In the genomic region with DNA sequence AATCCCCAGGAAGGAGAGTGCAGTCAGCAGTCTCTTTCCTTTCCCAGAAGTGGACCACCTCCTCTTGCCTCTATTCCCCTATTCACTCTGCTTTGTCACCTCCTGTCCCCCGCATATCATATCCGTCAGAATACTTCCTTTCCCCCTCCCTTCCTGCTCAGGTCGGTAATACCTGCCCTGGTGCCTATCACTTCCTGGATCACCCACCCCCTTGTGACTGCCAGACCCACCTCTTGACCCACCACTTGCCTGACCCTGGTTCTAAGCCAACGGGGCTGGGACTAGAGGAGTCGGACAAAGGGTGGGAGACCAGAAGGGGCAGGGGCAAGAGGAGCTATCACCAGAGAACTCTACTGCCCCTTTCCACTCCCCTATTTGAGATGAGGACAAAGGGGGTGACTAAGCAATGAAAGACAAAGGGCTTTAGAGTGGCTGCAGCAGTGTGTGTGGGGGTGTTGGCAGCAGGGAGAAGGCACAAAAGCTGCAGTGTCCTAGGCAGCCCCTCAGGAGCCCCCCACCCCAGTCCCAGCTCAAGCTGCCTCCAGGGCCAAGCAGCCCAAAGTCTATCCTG, we compare ENCODE assay signal across 9 cellular contexts. TPM values are rescaled to one million over a fixed set of nuclear protein-coding genes. Genes with fewer than 3 reads are reported as not detected.
DNase-seq lines count a peak whose midpoint lies in the region; ATAC-seq and TF ChIP-seq lines count a peak whose summit lies in the region.
"Had no signal": no experiment of that assay in that cellular context is flagged by ENCODE, and none has a peak within 500 bp of the region (broad histone marks: within the 10 kb centered on the region; RNA-seq: fewer than 3 reads in every experiment).

No MANE protein-coding gene starts in this region.

- ATAC-seq in DND-41 (ENCODE audit: insufficient read depth, low read depth) (no peak), right cardiac atrium (no peak), GM19324 (IDR thresholded peaks at IDR 0.05; ENCODE audit: low FRiP score, unreplicated experiment) (no peak), HG03196 (IDR thresholded peaks at IDR 0.05; ENCODE audit: unreplicated experiment) (no peak)

- peaks cover 3% of the 10 kb centered on the region for H3K27me3 Mint-ChIP-seq in progenitor cell of endocrine pancreas

- H3K27me3 ChIP-seq in DND-41 (ENCODE audit: insufficient read depth, low read length, poor library complexity) (no peaks in the 10 kb centered on the region), right cardiac atrium (ENCODE audit: control insufficient read depth, insufficient read depth) (no peaks in the 10 kb centered on the region)

- H3K9me3 ChIP-seq in DND-41 (ENCODE audit: insufficient read depth, low read length, severe bottlenecking) (no peaks in the 10 kb centered on the region), right cardiac atrium (ENCODE audit: control insufficient read depth, low read length) (no peaks in the 10 kb centered on the region)

- H2AFZ ChIP-seq in DND-41 (ENCODE audit: low read depth, low read length), result peak overlapping the region; percentile 79; the same call in 1 of the 2 replicates

- H3K27ac ChIP-seq in DND-41 (ENCODE audit: low read length), result no peak overlapping the region
- peak overlapping the region; percentile 99 for H3K27ac ChIP-seq in right cardiac atrium (ENCODE audit: low read length)

- H3K4me3 Mint-ChIP-seq in progenitor cell of endocrine pancreas (ENCODE audit: low read depth), result no peak overlapping the region

- peak overlapping the region; percentile 77 for H3K27ac Mint-ChIP-seq in progenitor cell of endocrine pancreas

- no peak for DNase-seq in DND-41
- peak; percentile 49 to 54 for DNase-seq in activated T-cell treated with anti-CD3 and anti-CD28 coated beads, Interleukin-2, amount 50 U/mL, for 48 hours
- DNase-seq in right cardiac atrium, result peak in 1 of 3 donors; percentile 53
- no peak for DNase-seq in progenitor cell of endocrine pancreas (ENCODE audit: low spot score, unreplicated experiment)
- DNase-seq in NCI-H146 (lab: John Stamatoyannopoulos, UW), result no peak
- DNase-seq in stimulated activated CD4-positive, alpha-beta T cell treated with anti-CD3 and anti-CD28 coated beads, Interleukin-4, amount 100 ng/mL, for 1 hour, result no peak

- WGBS in right cardiac atrium, result 39% methylated on average over 5 of the region's 5 CpGs

- H4K20me1 ChIP-seq in DND-41 (ENCODE audit: insufficient read depth, low read length), result no peaks in the 10 kb centered on the region

- no peak overlapping the region for H3K9ac ChIP-seq in DND-41 (ENCODE audit: low read depth, low read length)

- no peak for TF ChIP-seq CTCF in DND-41 (IDR thresholded peaks at IDR 0.05; ENCODE audit: borderline replicate concordance, extremely low read depth, low read length, poor library complexity, severe bottlenecking)
- no peak for TF ChIP-seq CTCF in progenitor cell of endocrine pancreas (IDR thresholded peaks at IDR 0.05; ENCODE audit: unreplicated experiment)

- H3K36me3 Mint-ChIP-seq in progenitor cell of endocrine pancreas (ENCODE audit: insufficient read depth), result peaks cover 7% of the 10 kb centered on the region

- H3K36me3 ChIP-seq in DND-41 (ENCODE audit: insufficient read depth, low read length), result peaks cover 21% of the 10 kb centered on the region

- H3K4me3 ChIP-seq in DND-41 (ENCODE audit: low read depth in 1 of 2, low read length in 2 of 2) (no peak overlapping the region), right cardiac atrium (ENCODE audit: low read length) (no peak overlapping the region)

- H3K79me2 ChIP-seq in DND-41 (ENCODE audit: insufficient read depth, low read length), result peaks cover 31% of the 10 kb centered on the region

- intact Hi-C loops in right cardiac atrium (cut with DNase I), result no loop called here

- no peaks in the 10 kb centered on the region for H3K9me3 Mint-ChIP-seq in progenitor cell of endocrine pancreas (ENCODE audit: low read depth)

- peaks cover 16% of the 10 kb centered on the region for H3K4me1 Mint-ChIP-seq in progenitor cell of endocrine pancreas (ENCODE audit: low read depth)

- H3K4me1 ChIP-seq in DND-41 (ENCODE audit: insufficient read depth, low read length) (peaks cover 30% of the 10 kb centered on the region), right cardiac atrium (ENCODE audit: control insufficient read depth, insufficient read depth, low read length) (peaks cover 26% of the 10 kb centered on the region)

- no peak overlapping the region for H3K4me2 ChIP-seq in DND-41 (ENCODE audit: insufficient read depth, low read length)

RNA-seq across cellular contexts. Expression of a gene that starts 1.7 kb away (rescaled TPM):
- total RNA-seq in right cardiac atrium, result 100 to 1,000 TPM in 1 of 4 donors, 10 to 100 TPM in 2, 1 to 10 TPM in 1; 6.9 to 111 (median 17.2) TPM
- polyA plus RNA-seq in right cardiac atrium, result 24.4 TPM
- 0.22 and 0.24 TPM in 2 replicates for total RNA-seq in progenitor cell of endocrine pancreas

RNA-seq across cellular contexts. Expression of a gene that starts 1.7 kb away (rescaled TPM):
- total RNA-seq in right cardiac atrium, result 100 to 1,000 TPM; 162 to 229 (median 177) TPM
- 219 TPM for polyA plus RNA-seq in right cardiac atrium
- total RNA-seq in progenitor cell of endocrine pancreas, result 98.2 and 103 TPM in 2 replicates

RNA-seq across cellular contexts. Expression of a gene that starts 14.6 kb away (rescaled TPM):
- total RNA-seq in right cardiac atrium, result 10 to 100 TPM; 23.3 to 44.3 (median 32.9) TPM
- 33.4 TPM for polyA plus RNA-seq in right cardiac atrium
- 0.60 and 1.5 TPM in 2 replicates for total RNA-seq in progenitor cell of endocrine pancreas

RNA-seq across cellular contexts. Expression of a gene that starts 22.9 kb away (rescaled TPM):
- total RNA-seq in right cardiac atrium (not detected), progenitor cell of endocrine pancreas (51.3 and 74.2 TPM in 2 replicates)
- 0.34 TPM for polyA plus RNA-seq in right cardiac atrium
- total RNA-seq: omental fat pad had no signal

RNA-seq across cellular contexts. Expression of a gene that starts 23.2 kb away (rescaled TPM):
- total RNA-seq in right cardiac atrium, result 10 to 100 TPM; 16.0 to 21.0 (median 19.7) TPM
- 17.5 TPM for polyA plus RNA-seq in right cardiac atrium
- 45.9 and 48.2 TPM in 2 replicates for total RNA-seq in progenitor cell of endocrine pancreas

Comparison
In these comparisons a context has a peak if more than half of its experiments do, and no peak if none do; other contexts are left out.
1. DNase-seq: peak in activated T-cell treated with anti-CD3 and anti-CD28 coated beads, Interleukin-2, amount 50 U/mL, for 48 hours (2 of 2); none in DND-41 (single experiment), progenitor cell of endocrine pancreas (single experiment), NCI-H146 (single experiment) and stimulated activated CD4-positive, alpha-beta T cell treated with anti-CD3 and anti-CD28 coated beads, Interleukin-4, amount 100 ng/mL, for 1 hour (single experiment).